ENCODE assay signal across 9 cellular contexts in the genomic region with DNA sequence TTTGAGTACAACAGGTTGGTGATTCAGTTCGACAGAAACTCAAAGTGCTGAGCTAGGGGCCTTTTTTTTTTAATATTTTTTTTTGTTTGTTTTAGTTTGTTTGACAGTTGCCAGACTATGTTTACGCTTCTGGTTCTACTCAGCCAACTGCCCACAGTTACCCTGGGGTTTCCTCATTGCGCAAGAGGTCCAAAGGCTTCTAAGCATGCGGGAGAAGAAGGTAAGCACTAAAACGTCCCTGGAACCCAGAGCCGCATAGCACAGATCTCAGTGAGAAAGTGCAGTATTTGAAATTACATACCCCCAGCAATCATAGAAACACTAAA. TPM values are rescaled to one million over a fixed set of nuclear protein-coding genes. Genes with fewer than 3 reads are reported as not detected.
DNase-seq lines count a peak whose midpoint lies in the region; ATAC-seq and TF ChIP-seq lines count a peak whose summit lies in the region.
"Had no signal": no experiment of that assay in that cellular context is flagged by ENCODE, and none has a peak within 500 bp of the region (broad histone marks: within the 10 kb centered on the region; RNA-seq: fewer than 3 reads in every experiment).

No MANE protein-coding gene starts in this region.

- H3K9me3 ChIP-seq in stomach = no peaks in the 10 kb centered on the region

- POLR2A ChIA-PET in activated naive CD8-positive, alpha-beta T cell treated with anti-CD3 and anti-CD28 coated beads, Interleukin-2, amount 10 ng/mL, durations not matched to agents 7 days and 5 days (lab: Charles Lee) = interaction anchor here (0.5 to 0.6 kb wide), 2 partner anchors 22 to 350 kb away, joined by 5 to 6 read pairs; no protein-coding TSS in a partner anchor

- TF ChIP-seq POLR2A in stomach (IDR thresholded peaks at IDR 0.05) = no peak

- H3K36me3 Mint-ChIP-seq in activated naive CD8-positive, alpha-beta T cell treated with anti-CD3 and anti-CD28 coated beads, Interleukin-2, amount 10 ng/mL, durations not matched to agents 7 days and 5 days = no peaks in the 10 kb centered on the region

- H3K36me3 ChIP-seq in stomach = no peaks in the 10 kb centered on the region

- peak overlapping the region; percentile 12 for H3K27ac Mint-ChIP-seq in activated naive CD8-positive, alpha-beta T cell treated with anti-CD3 and anti-CD28 coated beads, Interleukin-2, amount 10 ng/mL, durations not matched to agents 7 days and 5 days

- H3K9me3 Mint-ChIP-seq in activated naive CD8-positive, alpha-beta T cell treated with anti-CD3 and anti-CD28 coated beads, Interleukin-2, amount 10 ng/mL, durations not matched to agents 7 days and 5 days = no peaks in the 10 kb centered on the region

- intact Hi-C loops in stomach (cut with DNase I; ENCODE audit: low total_unique reads) = no loop called here

- peaks cover 5% of the 10 kb centered on the region for H3K4me1 Mint-ChIP-seq in activated naive CD8-positive, alpha-beta T cell treated with anti-CD3 and anti-CD28 coated beads, Interleukin-2, amount 10 ng/mL, durations not matched to agents 7 days and 5 days

- H3K4me1 ChIP-seq in stomach = peaks cover 0 to 25% (median 18%) of the 10 kb centered on the region in 4 donors

- no peak for TF ChIP-seq EP300 in stomach (IDR thresholded peaks at IDR 0.05)

- TF ChIP-seq CTCF in HL-60 (IDR thresholded peaks at IDR 0.05; ENCODE audit: insufficient read depth, low read length) (no peak), stomach (IDR thresholded peaks at IDR 0.05) (no peak)

- no peak for ATAC-seq in activated naive CD8-positive, alpha-beta T cell treated with anti-CD3 and anti-CD28 coated beads, Interleukin-2, amount 10 ng/mL, durations not matched to agents 7 days and 5 days (ENCODE audit: low read depth)

- 6 to 17% (median 12%) methylated on average over 6 of the region's 6 CpGs for WGBS in stomach, 5 donors

- peak overlapping the region; percentile 71 for H3K4me3 Mint-ChIP-seq in activated naive CD8-positive, alpha-beta T cell treated with anti-CD3 and anti-CD28 coated beads, Interleukin-2, amount 10 ng/mL, durations not matched to agents 7 days and 5 days

- H3K27ac ChIP-seq in HL-60 (replicated peaks) = peak overlapping the region; percentile 72
- H3K27ac ChIP-seq in stomach = peak overlapping the region; percentile 80 to 87 (median 81)

- H3K4me3 ChIP-seq in HL-60 (replicated peaks; ENCODE audit: insufficient read depth, low read length) (peak overlapping the region; percentile 82), stomach (peak overlapping the region; percentile 57 to 76 (median 70))

- H3K27me3 Mint-ChIP-seq in activated naive CD8-positive, alpha-beta T cell treated with anti-CD3 and anti-CD28 coated beads, Interleukin-2, amount 10 ng/mL, durations not matched to agents 7 days and 5 days = peaks cover 31% of the 10 kb centered on the region

- DNase-seq in DMS79 treated with DMSO at 0.1 percent for 48 hours (lab: John Stamatoyannopoulos, UW) = peak; percentile 40
- no peak for DNase-seq in DMS79 (lab: John Stamatoyannopoulos, UW)
- DNase-seq in HL-60 (ENCODE audit: low read depth in 1 of 2, low spot score in 1 of 2) = peak; percentile 55 to 71
- DNase-seq in activated naive CD8-positive, alpha-beta T cell treated with anti-CD3 and anti-CD28 coated beads, Interleukin-2, amount 10 ng/mL, durations not matched to agents 7 days and 5 days = no peak
- DNase-seq in iPS-NIHi7 (ENCODE audit: extremely low spot score) = peak; percentile 33
- peak; percentile 65 for DNase-seq in stomach
- no peak for DNase-seq in ecto neural progenitor cell (ENCODE audit: low spot score)
- DNase-seq in Kasumi-1 (lab: John Stamatoyannopoulos, UW) = no peak

- no peaks in the 10 kb centered on the region for H3K27me3 ChIP-seq in HL-60 (ENCODE audit: insufficient read depth, poor library complexity, severe bottlenecking)
- peaks cover 0 to 16% (median 7%) of the 10 kb centered on the region in 3 donors for H3K27me3 ChIP-seq in stomach

RNA-seq across cellular contexts. Expression of a gene that starts 0.6 kb away (rescaled TPM):
- total RNA-seq in activated naive CD8-positive, alpha-beta T cell treated with anti-CD3 and anti-CD28 coated beads, Interleukin-2, amount 10 ng/mL, durations not matched to agents 7 days and 5 days = under 1 TPM; 0.26 to 0.33 TPM
- total RNA-seq in stomach = 1 to 10 TPM in 4 of 5 donors, under 1 TPM in 1; under 0.01 to 8.4 (median 4.9) TPM
- polyA plus RNA-seq in stomach = 1 to 10 TPM; 1.9 to 9.0 (median 3.7) TPM
- polyA plus RNA-seq: AG04450 had no signal

RNA-seq across cellular contexts. Expression of a gene that starts 35.9 kb away (rescaled TPM):
- under 1 TPM in 1 of 2 experiments, not detected in 1; 0.14 TPM for total RNA-seq in activated naive CD8-positive, alpha-beta T cell treated with anti-CD3 and anti-CD28 coated beads, Interleukin-2, amount 10 ng/mL, durations not matched to agents 7 days and 5 days
- under 1 TPM in 1 of 5 donors, not detected in 4; 0.37 TPM for total RNA-seq in stomach
- not detected for polyA plus RNA-seq in stomach
- polyA plus RNA-seq: AG04450 had no signal

Comparison
In these comparisons a context has a peak if more than half of its experiments do, and no peak if none do; other contexts are left out.
1. DNase-seq: peak in DMS79 treated with DMSO at 0.1 percent for 48 hours (single experiment), HL-60 (2 of 2), iPS-NIHi7 (single experiment) and stomach (single experiment); none in DMS79 (single experiment), activated naive CD8-positive, alpha-beta T cell treated with anti-CD3 and anti-CD28 coated beads, Interleukin-2, amount 10 ng/mL, durations not matched to agents 7 days and 5 days (single experiment), ecto neural progenitor cell (single experiment) and Kasumi-1 (0 of 2).